In genomic region chr1:178339834-178340233, GRCh38 we compare ENCODE assay signal across 18 cellular contexts.
"Had no signal": no experiment of that assay in that cellular context is flagged by ENCODE, and none has a peak within 500 bp of the region (broad histone marks: within the 10 kb centered on the region; RNA-seq: fewer than 3 reads in every experiment).

No MANE protein-coding gene starts in this region.

- H3K27ac ChIP-seq: colonic mucosa, prostate gland, upper lobe of left lung, vagina had no signal

- H3K27me3 ChIP-seq: colonic mucosa, pancreas, upper lobe of left lung, vagina had no signal

- H3K4me3 ChIP-seq: colonic mucosa, pancreas, prostate gland, upper lobe of left lung had no signal

- DNase-seq: activated CD4-positive, alpha-beta T cell treated with anti-CD3 and anti-CD28 coated beads for 4 hours; activated CD4-positive, alpha-beta T cell treated with anti-CD3 and anti-CD28 coated beads, Interleukin-2, amount 50 U/mL, for 48 hours; activated CD8-positive, alpha-beta memory T cell treated with anti-CD3 and anti-CD28 coated beads for 24 hours; activated effector memory CD4-positive, alpha-beta T cell treated with Interleukin-2 at 50 U/mL for 16 hours; activated naive CD4-positive, alpha-beta T cell treated with Interleukin-2 at 50 U/mL for 16 hours; anterior cingulate cortex; cerebellar nuclear complex; colonic mucosa; effector CD8-positive, alpha-beta T cell; islet precursor cell; naive thymus-derived CD4-positive, alpha-beta T cell; nucleus accumbens; pancreas; stimulated activated CD4-positive, alpha-beta T cell treated with anti-CD3 and anti-CD28 coated beads, Interleukin-2, amount 100 ng/mL, for 48 hours; T-helper 1 cell; upper lobe of left lung had no signal

- H3K9me3 ChIP-seq: colonic mucosa, pancreas, prostate gland, upper lobe of left lung, vagina had no signal

- H3K4me1 ChIP-seq: prostate gland had no signal

- H3K36me3 ChIP-seq: colonic mucosa, pancreas, prostate gland, upper lobe of left lung, vagina had no signal

- ATAC-seq: naive thymus-derived CD4-positive, alpha-beta T cell; pancreas had no signal
